Comparison of ENCODE assay signal across 14 cellular contexts in the genomic region with DNA sequence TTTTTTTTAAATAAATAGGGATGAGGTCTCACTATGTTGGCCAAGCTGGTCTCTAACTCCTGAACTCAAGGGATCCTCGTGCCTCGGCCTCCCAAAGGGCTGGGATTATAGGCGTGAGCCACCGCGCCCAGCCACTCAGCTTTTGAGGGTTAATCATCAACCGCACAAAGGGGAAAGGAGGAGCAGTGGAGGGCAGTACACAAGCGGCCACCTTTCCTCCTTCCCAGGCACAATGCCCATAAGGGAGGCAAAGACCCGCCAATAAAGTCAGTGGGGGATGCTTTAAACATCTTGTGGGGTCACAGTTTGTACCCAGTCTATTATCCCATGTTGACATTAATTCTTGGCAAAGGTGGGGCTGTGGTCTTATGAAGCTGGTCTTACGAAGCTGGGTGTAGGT. TPM values are rescaled to one million over a fixed set of nuclear protein-coding genes. Genes with fewer than 3 reads are reported as not detected.
DNase-seq lines count a peak whose midpoint lies in the region; ATAC-seq, FAIRE-seq and TF ChIP-seq lines count a peak whose summit lies in the region.
"Had no signal": no experiment of that assay in that cellular context is flagged by ENCODE, and none has a peak within 500 bp of the region (broad histone marks: within the 10 kb centered on the region; RNA-seq: fewer than 3 reads in every experiment).

No MANE protein-coding gene starts in this region.

- H3K27ac ChIP-seq in BLaER1 treated with 17β-estradiol and CSF1 and Interleukin-3, amounts not matched to agents 10 nM and 100 nM: peak overlapping the region in 2 of 11 experiments; percentile 6 to 12; a peak in 1 of 22 replicates
- H3K27ac ChIP-seq in astrocyte (ENCODE audit: low read depth, low read length): peak overlapping the region; percentile 79
- H3K27ac ChIP-seq: suprapubic skin had no signal

- no peak for TF ChIP-seq POLR2A in H54 (IDR thresholded peaks at IDR 0.05; ENCODE audit: low read depth, low read length)

- H3K4me1 Mint-ChIP-seq in Calu3 (ENCODE audit: low read depth, unreplicated experiment): peaks cover 24% of the 10 kb centered on the region
- H3K4me1 Mint-ChIP-seq in astrocyte (ENCODE audit: low read depth, unreplicated experiment): peaks cover 69% of the 10 kb centered on the region
- H3K4me1 Mint-ChIP-seq in type B pancreatic cell (ENCODE audit: unreplicated experiment): peaks cover 36% of the 10 kb centered on the region

- no peaks in the 10 kb centered on the region for H3K9me3 ChIP-seq in BLaER1 treated with 17β-estradiol and CSF1 and Interleukin-3, amounts not matched to agents 10 nM and 100 nM (replicated peaks in 1 of 11)
- no peaks in the 10 kb centered on the region for H3K9me3 ChIP-seq in astrocyte (ENCODE audit: insufficient read depth, low read depth, low read length)
- H3K9me3 ChIP-seq: body of pancreas, suprapubic skin had no signal

- intact Hi-C loops in Calu3 (cut with micrococcal nuclease; ENCODE audit: unreplicated experiment): no loop called here
- intact Hi-C loops in left colon (cut with DNase I, micrococcal nuclease): loop anchor here in 1 of 2 donors (10.0 kb wide), 1 partner anchor 55 kb away; no protein-coding TSS in a partner anchor

- no TSS peak for BruUV-seq in Calu3 (replicated peaks; lab: Mats Ljungman, UMichigan)

- peaks cover 9 to 69% (median 26%) of the 10 kb centered on the region in 11 experiments; a peak in 18 of 22 replicates for H3K36me3 ChIP-seq in BLaER1 treated with 17β-estradiol and CSF1 and Interleukin-3, amounts not matched to agents 10 nM and 100 nM
- H3K36me3 ChIP-seq in astrocyte (ENCODE audit: insufficient read depth, low read length): peaks cover 8% of the 10 kb centered on the region

- peaks cover 33 to 64% (median 48%) of the 10 kb centered on the region in 10 experiments for H3K4me1 ChIP-seq in BLaER1 treated with 17β-estradiol and CSF1 and Interleukin-3, amounts not matched to agents 10 nM and 100 nM
- H3K4me1 ChIP-seq in astrocyte (ENCODE audit: insufficient read depth, low read length): peaks cover 60% of the 10 kb centered on the region

- no peak overlapping the region for H3K4me3 ChIP-seq in BLaER1 treated with 17β-estradiol and CSF1 and Interleukin-3, amounts not matched to agents 10 nM and 100 nM
- H3K4me3 ChIP-seq in astrocyte (ENCODE audit: insufficient read depth, low read depth, low read length): no peak overlapping the region
- H3K4me3 ChIP-seq: body of pancreas, suprapubic skin had no signal

- peaks cover 22% of the 10 kb centered on the region for H3K79me2 ChIP-seq in astrocyte (ENCODE audit: insufficient read depth, low read length)

- H3K36me3 Mint-ChIP-seq in Calu3 (ENCODE audit: insufficient read depth, unreplicated experiment) (peaks cover 31% of the 10 kb centered on the region), astrocyte (ENCODE audit: low read depth, unreplicated experiment) (peaks cover 26% of the 10 kb centered on the region), type B pancreatic cell (peaks cover 20% of the 10 kb centered on the region)

- no peak overlapping the region for H2AFZ ChIP-seq in astrocyte (ENCODE audit: low read depth, low read length)

- H3K9ac ChIP-seq in BLaER1 treated with 17β-estradiol and CSF1 and Interleukin-3, amounts not matched to agents 10 nM and 100 nM: no peak overlapping the region
- peak overlapping the region; percentile 42 for H3K9ac ChIP-seq in astrocyte (ENCODE audit: low read length)

- no peaks in the 10 kb centered on the region for H3K27me3 Mint-ChIP-seq in Calu3 (ENCODE audit: unreplicated experiment)
- H3K27me3 Mint-ChIP-seq in astrocyte (ENCODE audit: low read depth, unreplicated experiment): no peaks in the 10 kb centered on the region
- no peaks in the 10 kb centered on the region for H3K27me3 Mint-ChIP-seq in type B pancreatic cell

- FAIRE-seq in astrocyte (lab: Jason Lieb, UNC) (no peak), H54 (lab: Jason Lieb, UNC) (no peak)

- peak overlapping the region; percentile 12 for H3K27ac Mint-ChIP-seq in Calu3 (ENCODE audit: unreplicated experiment)
- H3K27ac Mint-ChIP-seq in astrocyte (ENCODE audit: unreplicated experiment): peak overlapping the region; percentile 83
- H3K27ac Mint-ChIP-seq in type B pancreatic cell: no peak overlapping the region
- H3K27ac Mint-ChIP-seq: H9 had no signal

- ATAC-seq in left colon: peak; percentile 44
- ATAC-seq: body of pancreas had no signal

- CTCF ChIA-PET in Calu3 (lab: Charles Lee): interaction anchor here (0.7 to 1.0 kb wide), 2 partner anchors 33 to 278 kb away, joined by 3 to 4 read pairs; a partner anchor contains a TSS

- DNase-seq in Calu3: no peak
- DNase-seq in astrocyte (ENCODE audit: low read depth): no peak
- no peak for DNase-seq in left colon
- no peak for DNase-seq in NOMO-1 (lab: John Stamatoyannopoulos, UW; ENCODE audit: unreplicated experiment in 2 of 2)
- no peak for DNase-seq in NCI-H446 (lab: John Stamatoyannopoulos, UW)
- DNase-seq in H54 (ENCODE audit: insufficient read length, low spot score): no peak
- no peak for DNase-seq in type B pancreatic cell (ENCODE audit: extremely low spot score, unreplicated experiment)
- DNase-seq: body of pancreas, glutamatergic neuron, H9, NCI-H1694, NCI-H69 had no signal

- H3K4me2 ChIP-seq in BLaER1 treated with 17β-estradiol and CSF1 and Interleukin-3, amounts not matched to agents 10 nM and 100 nM: peak overlapping the region in 8 of 11 experiments; percentile 1 to 67 (median 40); a peak in 12 of 22 replicates
- peak overlapping the region; percentile 61 for H3K4me2 ChIP-seq in astrocyte (ENCODE audit: low read length)

- H3K27me3 ChIP-seq in BLaER1 treated with 17β-estradiol and CSF1 and Interleukin-3, amounts not matched to agents 10 nM and 100 nM: no peaks in the 10 kb centered on the region
- H3K27me3 ChIP-seq in astrocyte (ENCODE audit: insufficient read depth, low read length): no peaks in the 10 kb centered on the region
- H3K27me3 ChIP-seq: body of pancreas, suprapubic skin had no signal

- peaks cover 0 to 65% (median 15%) of the 10 kb centered on the region in 11 experiments; a peak in 11 of 22 replicates for H4K20me1 ChIP-seq in BLaER1 treated with 17β-estradiol and CSF1 and Interleukin-3, amounts not matched to agents 10 nM and 100 nM
- H4K20me1 ChIP-seq in astrocyte (ENCODE audit: insufficient read depth, low read length): no peaks in the 10 kb centered on the region

- TF ChIP-seq CTCF in Calu3 (IDR thresholded peaks at IDR 0.05; ENCODE audit: unreplicated experiment) (no peak), astrocyte (IDR thresholded peaks at IDR 0.05; ENCODE audit: insufficient read depth, low read depth, low read length) (no peak), type B pancreatic cell (conservative IDR thresholded peaks at IDR 0.05) (no peak)

- H3K9me3 Mint-ChIP-seq in Calu3 (ENCODE audit: low read depth, unreplicated experiment) (no peaks in the 10 kb centered on the region), astrocyte (ENCODE audit: unreplicated experiment) (no peaks in the 10 kb centered on the region), type B pancreatic cell (no peaks in the 10 kb centered on the region)
- H3K9me3 Mint-ChIP-seq: H9 had no signal

- H3K4me3 Mint-ChIP-seq in Calu3 (ENCODE audit: low read depth, unreplicated experiment): no peak overlapping the region
- H3K4me3 Mint-ChIP-seq in astrocyte (ENCODE audit: unreplicated experiment): no peak overlapping the region
- H3K4me3 Mint-ChIP-seq in type B pancreatic cell: no peak overlapping the region
- H3K4me3 Mint-ChIP-seq: H9 had no signal

RNA-seq across cellular contexts. Expression of a gene that starts 32.4 kb away (rescaled TPM):
- total RNA-seq in Calu3 (2022) (20.2 and 20.7 TPM in 2 replicates), astrocyte (46.4 and 51.4 TPM in 2 replicates), left colon (10 to 100 TPM; 42.7 to 44.3 TPM), type B pancreatic cell (ENCODE audit: low replicate concordance) (18.8 and 25.2 TPM in 2 replicates)

RNA-seq across cellular contexts. Expression of a gene that starts 46.1 kb away (rescaled TPM):
- total RNA-seq in Calu3 (2022) (0.64 and 0.69 TPM in 2 replicates), astrocyte (5.3 and 6.7 TPM in 2 replicates), left colon (1 to 10 TPM in 1 of 2 donors, under 1 TPM in 1; 0.64 to 1.4 TPM), type B pancreatic cell (ENCODE audit: low replicate concordance) (3.1 and 4.2 TPM in 2 replicates)
